17 cellular contexts compared by ENCODE assay signal in the genomic region with DNA sequence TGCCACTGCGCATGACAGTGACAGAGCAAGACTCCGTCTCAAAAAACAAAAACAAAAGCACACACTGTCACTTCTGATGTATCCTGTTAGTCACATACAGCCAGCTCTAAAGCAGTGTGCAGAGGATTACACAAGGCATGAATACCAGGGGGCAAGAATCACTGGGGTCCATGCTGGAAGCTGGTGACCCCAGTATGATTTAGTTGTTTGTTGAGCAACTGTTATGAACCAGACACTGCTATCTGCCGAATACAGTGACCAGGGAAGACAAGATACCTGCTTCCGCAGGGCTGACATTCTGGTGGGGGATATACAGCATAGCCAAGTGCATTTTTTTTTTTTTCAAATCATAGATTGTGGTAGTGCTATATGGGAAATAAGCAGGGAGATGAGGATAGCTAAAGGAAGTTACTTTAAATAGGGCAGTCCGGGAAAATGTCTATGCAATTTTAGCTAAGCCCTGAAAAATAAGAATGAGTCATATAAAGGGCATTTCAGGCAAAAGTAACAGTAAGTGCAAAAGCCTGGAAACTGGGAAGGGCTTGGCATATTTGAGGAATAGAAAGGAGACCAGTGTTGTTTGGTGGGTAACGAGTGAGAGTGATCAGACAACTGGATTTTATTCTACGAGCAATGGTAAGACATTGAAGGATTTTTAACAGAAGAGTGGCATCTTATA.
DNase-seq lines count a peak whose midpoint lies in the region; ATAC-seq and TF ChIP-seq lines count a peak whose summit lies in the region.
"Had no signal": no experiment of that assay in that cellular context is flagged by ENCODE, and none has a peak within 500 bp of the region (broad histone marks: within the 10 kb centered on the region; RNA-seq: fewer than 3 reads in every experiment).

No MANE protein-coding gene starts in this region.

- TF ChIP-seq RAD21 in SK-N-SH (IDR thresholded peaks at IDR 0.05; ENCODE audit: low read length): no peak

- peaks cover 9% of the 10 kb centered on the region for H3F3A ChIP-seq in SK-N-SH (replicated peaks; ENCODE audit: insufficient read depth)

- POLR2A ChIA-PET in SK-N-SH (lab: Yijun Ruan, JAX): no interaction called here

- no peak for TF ChIP-seq CTCF in SK-N-SH (IDR thresholded peaks at IDR 0.05)
- TF ChIP-seq CTCF in fibroblast of lung (conservative IDR thresholded peaks at IDR 0.05 in 1 of 2, IDR thresholded peaks at IDR 0.05 in 1 of 2; ENCODE audit: low read depth in 1 of 2, low read length in 2 of 2): no peak

- peaks cover 2 to 6% of the 10 kb centered on the region in 2 experiments; a peak in 1 of 4 replicates for H3K4me1 ChIP-seq in SK-N-SH (ENCODE audit: control insufficient read depth in 1 of 2, insufficient read depth in 2 of 2, low read depth in 1 of 2, low read length in 1 of 2)
- H3K4me1 ChIP-seq in fibroblast of lung (ENCODE audit: control insufficient read depth, extremely low read depth, insufficient read depth, low read length): peaks cover 7% of the 10 kb centered on the region
- H3K4me1 ChIP-seq: SJCRH30 had no signal

- H3K9ac ChIP-seq in SK-N-SH: no peak overlapping the region
- no peak overlapping the region for H3K9ac ChIP-seq in fibroblast of lung (ENCODE audit: insufficient read depth, low read length)

- TF ChIP-seq EP300 in SK-N-SH (IDR thresholded peaks at IDR 0.05; ENCODE audit: borderline replicate concordance in 1 of 2, low read depth in 1 of 2, low read length in 1 of 2): 0 out of 4 replicates have a peak, but pooled peaks of 1 of the 2 experiments have one; percentile 19

- no peak overlapping the region for H3K4me3 ChIP-seq in SK-N-SH (ENCODE audit: low read depth in 2 of 2, low read length in 1 of 2)
- H3K4me3 ChIP-seq in fibroblast of lung (replicated peaks in 1 of 4; ENCODE audit: control extremely low read depth in 1 of 4, insufficient read depth in 1 of 4, low read depth in 3 of 4, low read length in 4 of 4): no peak overlapping the region
- H3K4me3 ChIP-seq: SJCRH30 had no signal

- H3K36me3 ChIP-seq in SK-N-SH (replicated peaks in 1 of 2; ENCODE audit: control insufficient read depth in 1 of 2, insufficient read depth in 2 of 2, low read length in 1 of 2) (no peaks in the 10 kb centered on the region), fibroblast of lung (ENCODE audit: control insufficient read depth, insufficient read depth, low read length) (no peaks in the 10 kb centered on the region)
- H3K36me3 ChIP-seq: SJCRH30, WERI-Rb-1 had no signal

- H3K27ac ChIP-seq in SK-N-SH (ENCODE audit: low read depth in 2 of 2, low read length in 1 of 2) (peak overlapping the region; percentile 66 to 77), fibroblast of lung (ENCODE audit: insufficient read depth, low read length) (peak overlapping the region; percentile 59)
- H3K27ac ChIP-seq: SJCRH30, WERI-Rb-1 had no signal

- ATAC-seq in left colon (no peak), HG03280 (IDR thresholded peaks at IDR 0.05; ENCODE audit: unreplicated experiment) (no peak), GM18861 (IDR thresholded peaks at IDR 0.05; ENCODE audit: unreplicated experiment) (no peak)
- ATAC-seq: stimulated activated naive CD8-positive, alpha-beta T cell treated with anti-CD3 and anti-CD28 coated beads, Interleukin-15, amount 100 ng/mL, for 72 hours had no signal

- CTCF ChIA-PET in SK-N-SH (lab: Yijun Ruan, JAX): interaction anchor here (1.1 to 2.1 kb wide), 2 partner anchors 10 kb away, joined by 3 to 4 read pairs; no protein-coding TSS in a partner anchor

- no peaks in the 10 kb centered on the region for H3K27me3 ChIP-seq in SK-N-SH (ENCODE audit: insufficient read depth)
- no peaks in the 10 kb centered on the region for H3K27me3 ChIP-seq in fibroblast of lung (ENCODE audit: control insufficient read depth, insufficient read depth, low read length)
- H3K27me3 ChIP-seq: SJCRH30 had no signal

- WGBS in SK-N-SH (ENCODE audit: low lambda C conversion rate): 56% methylated on average over 7 of the region's 7 CpGs

- H3K9me3 ChIP-seq in SK-N-SH (no peaks in the 10 kb centered on the region), fibroblast of lung (ENCODE audit: control insufficient read depth, insufficient read depth, low read depth, low read length) (no peaks in the 10 kb centered on the region)
- H3K9me3 ChIP-seq: SJCRH30 had no signal

- no peaks in the 10 kb centered on the region for H4K20me1 ChIP-seq in SK-N-SH (ENCODE audit: insufficient read depth)
- H4K20me1 ChIP-seq in fibroblast of lung (ENCODE audit: control insufficient read depth, extremely low read depth, insufficient read depth, low read length): no peaks in the 10 kb centered on the region

- intact Hi-C loops in left colon (cut with DNase I, micrococcal nuclease): no loop called here

- H3K9me2 ChIP-seq in SK-N-SH: no peaks in the 10 kb centered on the region

- DNase-seq in ELR (ENCODE audit: low read depth) (peak; percentile 73), SK-N-SH (no peak), fibroblast of lung (ENCODE audit: low read depth in 2 of 2) (peak; percentile 77 to 80), renal cortical epithelial cell (ENCODE audit: low read depth) (peak; percentile 76), left colon (no peak), mucosa of gallbladder (ENCODE audit: low spot score) (no peak)
- DNase-seq: CD8-positive, alpha-beta memory T cell; effector CD4-positive, alpha-beta T cell; KBM-7; NCI-H1930; NCI-H774; SJCRH30; stimulated activated CD4-positive, alpha-beta T cell treated with anti-CD3 and anti-CD28 coated beads, Interleukin-4, amount 100 ng/mL, for 4 hours; stimulated activated naive CD8-positive, alpha-beta T cell treated with anti-CD3 and anti-CD28 coated beads, Interleukin-15, amount 100 ng/mL, for 72 hours; WERI-Rb-1 had no signal

- H3K79me2 ChIP-seq in SK-N-SH (ENCODE audit: insufficient read depth): no peaks in the 10 kb centered on the region
- no peaks in the 10 kb centered on the region for H3K79me2 ChIP-seq in fibroblast of lung (ENCODE audit: control insufficient read depth, insufficient read depth, low read length)

- H2AFZ ChIP-seq in SK-N-SH (ENCODE audit: low read depth): peak overlapping the region; percentile 15; the same call in 1 of the 2 replicates
- H2AFZ ChIP-seq in fibroblast of lung (ENCODE audit: low read length): peak overlapping the region; percentile 14

- peak overlapping the region; percentile 53 for H3K4me2 ChIP-seq in SK-N-SH
- H3K4me2 ChIP-seq in fibroblast of lung (ENCODE audit: extremely low read depth, insufficient read depth, low read length): peak overlapping the region; percentile 40

TF ChIP-seq in SK-N-SH, 30 proteins besides CTCF, POLR2A, EP300 and RAD21 (continues in another document):
- peak; percentile 57; the same call in 1 of the 2 replicates for TF ChIP-seq RXRA (IDR thresholded peaks at IDR 0.05; ENCODE audit: borderline replicate concordance, low read depth)
- TF ChIP-seq FOXJ3 (CRISPR knock-in tag; IDR thresholded peaks at IDR 0.05): no peak
- TF ChIP-seq GABPA (IDR thresholded peaks at IDR 0.05; ENCODE audit: low read depth): no peak
- TF ChIP-seq, protein P1, sequence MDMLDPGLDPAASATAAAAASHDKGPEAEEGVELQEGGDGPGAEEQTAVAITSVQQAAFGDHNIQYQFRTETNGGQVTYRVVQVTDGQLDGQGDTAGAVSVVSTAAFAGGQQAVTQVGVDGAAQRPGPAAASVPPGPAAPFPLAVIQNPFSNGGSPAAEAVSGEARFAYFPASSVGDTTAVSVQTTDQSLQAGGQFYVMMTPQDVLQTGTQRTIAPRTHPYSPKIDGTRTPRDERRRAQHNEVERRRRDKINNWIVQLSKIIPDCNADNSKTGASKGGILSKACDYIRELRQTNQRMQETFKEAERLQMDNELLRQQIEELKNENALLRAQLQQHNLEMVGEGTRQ (IDR thresholded peaks at IDR 0.05; ENCODE audit: borderline replicate concordance, low read depth, low read length): no peak
- peak; percentile 71 for TF ChIP-seq JUND (IDR thresholded peaks at IDR 0.05)
- TF ChIP-seq SMC3 (IDR thresholded peaks at IDR 0.05; ENCODE audit: low read depth, low read length): no peak
- TF ChIP-seq, protein P2, sequence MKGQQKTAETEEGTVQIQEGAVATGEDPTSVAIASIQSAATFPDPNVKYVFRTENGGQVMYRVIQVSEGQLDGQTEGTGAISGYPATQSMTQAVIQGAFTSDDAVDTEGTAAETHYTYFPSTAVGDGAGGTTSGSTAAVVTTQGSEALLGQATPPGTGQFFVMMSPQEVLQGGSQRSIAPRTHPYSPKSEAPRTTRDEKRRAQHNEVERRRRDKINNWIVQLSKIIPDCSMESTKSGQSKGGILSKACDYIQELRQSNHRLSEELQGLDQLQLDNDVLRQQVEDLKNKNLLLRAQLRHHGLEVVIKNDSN (IDR thresholded peaks at IDR 0.05; ENCODE audit: borderline replicate concordance, low read depth): no peak
- TF ChIP-seq RCOR1 (IDR thresholded peaks at IDR 0.05; ENCODE audit: low read length): no peak
- no peak for TF ChIP-seq SIN3A (IDR thresholded peaks at IDR 0.05; ENCODE audit: borderline replicate concordance, low read depth, low read length)
- TF ChIP-seq, protein P3, sequence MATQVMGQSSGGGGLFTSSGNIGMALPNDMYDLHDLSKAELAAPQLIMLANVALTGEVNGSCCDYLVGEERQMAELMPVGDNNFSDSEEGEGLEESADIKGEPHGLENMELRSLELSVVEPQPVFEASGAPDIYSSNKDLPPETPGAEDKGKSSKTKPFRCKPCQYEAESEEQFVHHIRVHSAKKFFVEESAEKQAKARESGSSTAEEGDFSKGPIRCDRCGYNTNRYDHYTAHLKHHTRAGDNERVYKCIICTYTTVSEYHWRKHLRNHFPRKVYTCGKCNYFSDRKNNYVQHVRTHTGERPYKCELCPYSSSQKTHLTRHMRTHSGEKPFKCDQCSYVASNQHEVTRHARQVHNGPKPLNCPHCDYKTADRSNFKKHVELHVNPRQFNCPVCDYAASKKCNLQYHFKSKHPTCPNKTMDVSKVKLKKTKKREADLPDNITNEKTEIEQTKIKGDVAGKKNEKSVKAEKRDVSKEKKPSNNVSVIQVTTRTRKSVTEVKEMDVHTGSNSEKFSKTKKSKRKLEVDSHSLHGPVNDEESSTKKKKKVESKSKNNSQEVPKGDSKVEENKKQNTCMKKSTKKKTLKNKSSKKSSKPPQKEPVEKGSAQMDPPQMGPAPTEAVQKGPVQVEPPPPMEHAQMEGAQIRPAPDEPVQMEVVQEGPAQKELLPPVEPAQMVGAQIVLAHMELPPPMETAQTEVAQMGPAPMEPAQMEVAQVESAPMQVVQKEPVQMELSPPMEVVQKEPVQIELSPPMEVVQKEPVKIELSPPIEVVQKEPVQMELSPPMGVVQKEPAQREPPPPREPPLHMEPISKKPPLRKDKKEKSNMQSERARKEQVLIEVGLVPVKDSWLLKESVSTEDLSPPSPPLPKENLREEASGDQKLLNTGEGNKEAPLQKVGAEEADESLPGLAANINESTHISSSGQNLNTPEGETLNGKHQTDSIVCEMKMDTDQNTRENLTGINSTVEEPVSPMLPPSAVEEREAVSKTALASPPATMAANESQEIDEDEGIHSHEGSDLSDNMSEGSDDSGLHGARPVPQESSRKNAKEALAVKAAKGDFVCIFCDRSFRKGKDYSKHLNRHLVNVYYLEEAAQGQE (IDR thresholded peaks at IDR 0.05; ENCODE audit: low read depth, low read length): no peak
- TF ChIP-seq NRF1 (IDR thresholded peaks at IDR 0.05; ENCODE audit: low read depth, low read length): no peak
- TF ChIP-seq NFIC (IDR thresholded peaks at IDR 0.05; ENCODE audit: borderline replicate concordance): 0 out of 2 replicates have a peak, but pooled peaks have one; percentile 6

Comparison
In these comparisons a context has a peak if more than half of its experiments do, and no peak if none do; other contexts are left out.
1. DNase-seq: peak in ELR (single experiment), fibroblast of lung (2 of 2) and renal cortical epithelial cell (single experiment); none in SK-N-SH (single experiment), left colon (0 of 2) and mucosa of gallbladder (single experiment).